8 cellular contexts compared by ENCODE assay signal in genomic region chr5:96702503-96703383, GRCh38. TPM values are rescaled to one million over a fixed set of nuclear protein-coding genes. Genes with fewer than 3 reads are reported as not detected.
DNase-seq lines count a peak whose midpoint lies in the region; ATAC-seq and TF ChIP-seq lines count a peak whose summit lies in the region.

No MANE protein-coding gene starts in this region.

- peak overlapping the region; percentile 84 to 98 (median 92) for H3K4me3 Mint-ChIP-seq in IgD-negative memory B cell
- peak overlapping the region; percentile 95 for H3K4me3 Mint-ChIP-seq in T-helper 17 cell
- H3K4me3 Mint-ChIP-seq in progenitor cell of endocrine pancreas (ENCODE audit: low read depth): peak overlapping the region; percentile 86

- WGBS in upper lobe of left lung, 2 donors: 4 to 5% methylated on average over 32 to 62 of the region's 70 CpGs

- H3K27ac Mint-ChIP-seq in IgD-negative memory B cell: peak overlapping the region; percentile 79 to 96 (median 80)
- peak overlapping the region; percentile 99 for H3K27ac Mint-ChIP-seq in T-helper 17 cell
- peak overlapping the region; percentile 94 for H3K27ac Mint-ChIP-seq in progenitor cell of endocrine pancreas

- intact Hi-C loops in left ventricle myocardium inferior (cut with micrococcal nuclease): no loop called here

- no peaks in the 10 kb centered on the region for H3K27me3 Mint-ChIP-seq in IgD-negative memory B cell
- no peaks in the 10 kb centered on the region for H3K27me3 Mint-ChIP-seq in T-helper 17 cell
- no peaks in the 10 kb centered on the region for H3K27me3 Mint-ChIP-seq in progenitor cell of endocrine pancreas

- peak; percentile 58 for ATAC-seq in GM21717 (IDR thresholded peaks at IDR 0.05; ENCODE audit: unreplicated experiment)
- peak; percentile 85 for ATAC-seq in T-helper 17 cell
- peak; percentile 99 for ATAC-seq in upper lobe of left lung (ENCODE audit: low FRiP score in 2 of 2)

- peak in 2 of 4 donors; percentile 14 to 89 for TF ChIP-seq EP300 in upper lobe of left lung (IDR thresholded peaks at IDR 0.05)

- H3K4me3 ChIP-seq in left ventricle myocardium inferior: peak overlapping the region; percentile 84
- H3K4me3 ChIP-seq in upper lobe of left lung: peak overlapping the region; percentile 57 to 80 (median 72)

- H3K27ac ChIP-seq in angular gyrus (ENCODE audit: low read depth, low read length) (peak overlapping the region; percentile 74), left ventricle myocardium inferior (replicated peaks) (peak overlapping the region; percentile 97), upper lobe of left lung (peak overlapping the region; percentile 93 to 98 (median 96))

- H3K9me3 Mint-ChIP-seq in IgD-negative memory B cell (no peaks in the 10 kb centered on the region), progenitor cell of endocrine pancreas (ENCODE audit: low read depth) (no peaks in the 10 kb centered on the region)

- H3K9me3 ChIP-seq in T-helper 17 cell (ENCODE audit: control insufficient read depth, low read length, poor library complexity, severe bottlenecking) (no peaks in the 10 kb centered on the region), left ventricle myocardium inferior (replicated peaks) (no peaks in the 10 kb centered on the region), upper lobe of left lung (no peaks in the 10 kb centered on the region)

- H3K4me1 ChIP-seq in left ventricle myocardium inferior (peaks cover 86% of the 10 kb centered on the region), upper lobe of left lung (peaks cover 7 to 31% (median 21%) of the 10 kb centered on the region in 4 donors)

- H3K4me1 Mint-ChIP-seq in IgD-negative memory B cell (peaks cover 14 to 36% (median 22%) of the 10 kb centered on the region in 3 donors), T-helper 17 cell (peaks cover 32% of the 10 kb centered on the region), progenitor cell of endocrine pancreas (ENCODE audit: low read depth) (peaks cover 10% of the 10 kb centered on the region)

- H3K36me3 Mint-ChIP-seq in IgD-negative memory B cell: peaks cover 2% of the 10 kb centered on the region
- H3K36me3 Mint-ChIP-seq in T-helper 17 cell (ENCODE audit: low read depth): no peaks in the 10 kb centered on the region
- peaks cover 2% of the 10 kb centered on the region for H3K36me3 Mint-ChIP-seq in progenitor cell of endocrine pancreas (ENCODE audit: insufficient read depth)

- peak in 2 of 4 donors; percentile 84 to 92 for TF ChIP-seq POLR2A in upper lobe of left lung (IDR thresholded peaks at IDR 0.05)

- DNase-seq in DMS79 (lab: John Stamatoyannopoulos, UW) (peak; percentile 50), T-helper 17 cell (peak; percentile 66 to 84 (median 80)), left ventricle myocardium inferior (peak; percentile 96), progenitor cell of endocrine pancreas (ENCODE audit: low spot score, unreplicated experiment) (peak; percentile 73), upper lobe of left lung (peak; percentile 97 to 98)

- H3K27me3 ChIP-seq in left ventricle myocardium inferior (ENCODE audit: low read depth) (no peaks in the 10 kb centered on the region), upper lobe of left lung (no peaks in the 10 kb centered on the region)

- no peak for TF ChIP-seq CTCF in left ventricle myocardium inferior (IDR thresholded peaks at IDR 0.05; ENCODE audit: borderline replicate concordance)
- no peak for TF ChIP-seq CTCF in progenitor cell of endocrine pancreas (IDR thresholded peaks at IDR 0.05; ENCODE audit: unreplicated experiment)
- peak in 2 of 6 experiments; percentile 11 to 19 for TF ChIP-seq CTCF in upper lobe of left lung (IDR thresholded peaks at IDR 0.05)

- H3K36me3 ChIP-seq in left ventricle myocardium inferior: no peaks in the 10 kb centered on the region
- H3K36me3 ChIP-seq in upper lobe of left lung: peaks cover 0 to 11% (median 2%) of the 10 kb centered on the region in 4 donors

RNA-seq across cellular contexts. Expression of gene CAST, which starts 40.6 kb away (rescaled TPM):
- 71.7 TPM for polyA plus RNA-seq in IgD-negative memory B cell
- total RNA-seq in T-helper 17 cell (100 to 1,000 TPM; 303 TPM), left ventricle myocardium inferior (649 TPM), progenitor cell of endocrine pancreas (97.0 and 111 TPM in 2 replicates), upper lobe of left lung (100 to 1,000 TPM; 233 to 388 (median 270) TPM)

Comparison
In these comparisons a context has a peak if more than half of its experiments do, and no peak if none do; other contexts are left out.
1. Peak in every context shown above with its lines: DNase-seq, ATAC-seq, H3K4me3 ChIP-seq and H3K27ac ChIP-seq.